Comparison of ENCODE assay signal across 4 cellular contexts in genomic region chr10:132216441-132216840, GRCh38. TPM values are rescaled to one million over a fixed set of nuclear protein-coding genes. Genes with fewer than 3 reads are reported as not detected.
"Had no signal": no experiment of that assay in that cellular context is flagged by ENCODE, and none has a peak within 500 bp of the region (broad histone marks: within the 10 kb centered on the region; RNA-seq: fewer than 3 reads in every experiment).

No MANE protein-coding gene starts in this region.

RNA-seq across cellular contexts. Expression of gene DPYSL4, which starts 29.7 kb away (rescaled TPM):
- total RNA-seq: HT-29, HT1080, K562 had no signal
- polyA plus RNA-seq: IgD-negative memory B cell had no signal
